Comparison of ENCODE assay signal across 1 cellular context in genomic region chr11:130631119-130631518, GRCh38.
TF ChIP-seq lines count a peak whose summit lies in the region.

No MANE protein-coding gene starts in this region.

TF ChIP-seq in IMR-90, 13 proteins besides CTCF, POLR2A, EP300 and RAD21 (continued from another document):
- no peak for TF ChIP-seq MXI1 (IDR thresholded peaks at IDR 0.05; ENCODE audit: borderline replicate concordance, low read depth, low read length)
TF ChIP-seq in IMR-90: peak in this region for 3.
